ENCODE assay signal across 19 cellular contexts in genomic region chr11:35187996-35188395, GRCh38. TPM values are rescaled to one million over a fixed set of nuclear protein-coding genes. Genes with fewer than 3 reads are reported as not detected.
DNase-seq lines count a peak whose midpoint lies in the region; ATAC-seq and TF ChIP-seq lines count a peak whose summit lies in the region.
"Had no signal": no experiment of that assay in that cellular context is flagged by ENCODE, and none has a peak within 500 bp of the region (broad histone marks: within the 10 kb centered on the region; RNA-seq: fewer than 3 reads in every experiment).

No MANE protein-coding gene starts in this region.

- H3K27me3 ChIP-seq in PC-9 (ENCODE audit: insufficient read depth, low read depth) (no peaks in the 10 kb centered on the region), lower lobe of right lung (ENCODE audit: low read depth) (no peaks in the 10 kb centered on the region)
- H3K27me3 ChIP-seq: BE2C had no signal

- CTCF ChIA-PET in PC-9 (lab: Charles Lee): no interaction called here

- H3K4me3 ChIP-seq in PC-9 (no peak overlapping the region), lower lobe of right lung (no peak overlapping the region)
- H3K4me3 ChIP-seq: A549, GM12878 had no signal

- DNase-seq in activated naive CD4-positive, alpha-beta T cell treated with anti-CD3 and anti-CD28 coated beads, Interleukin-2, amount 50 U/mL, for 16 hours: no peak
- DNase-seq in PC-9: no peak
- DNase-seq in immature natural killer cell: no peak
- DNase-seq in stimulated activated effector memory CD8-positive, alpha-beta T cell treated with anti-CD3 and anti-CD28 coated beads, Interleukin-12 subunit alpha, Interleukin-12 subunit beta, amount 100 ng/mL, for 72 hours (ENCODE audit: low spot score in 2 of 2): no peak
- no peak for DNase-seq in LoVo (ENCODE audit: low spot score)
- DNase-seq in lower lobe of right lung: no peak
- DNase-seq: activated CD4-positive, alpha-beta T cell treated with anti-CD3 and anti-CD28 coated beads for 4 hours; BE2C; NCI-H1092 treated with DMSO at 0.1 percent for 48 hours; NCI-H1930; NCI-H526 treated with DMSO at 0.1 percent for 48 hours; T-helper 2 cell had no signal

- H3K27ac ChIP-seq in PC-9 (0 out of 2 replicates have a peak overlapping the region, but pooled peaks have one; percentile 9), lower lobe of right lung (no peak overlapping the region)
- H3K27ac ChIP-seq: HL-60 had no signal

- H3K36me3 Mint-ChIP-seq in activated naive CD4-positive, alpha-beta T cell treated with anti-CD3 and anti-CD28 coated beads, Interleukin-2, amount 50 U/mL, for 24 hours: peaks cover 54% of the 10 kb centered on the region
- H3K36me3 Mint-ChIP-seq in immature natural killer cell: peaks cover 40 to 55% (median 40%) of the 10 kb centered on the region in 3 donors
- peaks cover 100% of the 10 kb centered on the region for H3K36me3 Mint-ChIP-seq in stimulated activated effector memory CD8-positive, alpha-beta T cell treated with anti-CD3 and anti-CD28 coated beads, Interleukin-12 subunit alpha, Interleukin-12 subunit beta, amount 100 ng/mL, for 72 hours

- peaks cover 96% of the 10 kb centered on the region for H3F3A ChIP-seq in PC-9 (ENCODE audit: insufficient read depth, low read depth)

- no peaks in the 10 kb centered on the region for H3K27me3 Mint-ChIP-seq in activated naive CD4-positive, alpha-beta T cell treated with anti-CD3 and anti-CD28 coated beads, Interleukin-2, amount 50 U/mL, for 24 hours
- peaks cover 0 to 3% (median 2%) of the 10 kb centered on the region in 3 donors for H3K27me3 Mint-ChIP-seq in immature natural killer cell (ENCODE audit: low read depth in 3 of 3)

- no peaks in the 10 kb centered on the region for H3K9me2 ChIP-seq in PC-9 (ENCODE audit: insufficient read depth)

- H2AFZ ChIP-seq in PC-9: no peak overlapping the region

- peak overlapping the region; percentile 30 for H3K27ac Mint-ChIP-seq in activated naive CD4-positive, alpha-beta T cell treated with anti-CD3 and anti-CD28 coated beads, Interleukin-2, amount 50 U/mL, for 24 hours
- H3K27ac Mint-ChIP-seq in immature natural killer cell: peak overlapping the region in 5 of 6 donors; percentile 47 to 74 (median 68)
- H3K27ac Mint-ChIP-seq in stimulated activated effector memory CD8-positive, alpha-beta T cell treated with anti-CD3 and anti-CD28 coated beads, Interleukin-12 subunit alpha, Interleukin-12 subunit beta, amount 100 ng/mL, for 72 hours: peak overlapping the region; percentile 45
- H3K27ac Mint-ChIP-seq: activated T-helper 2 cell treated with anti-CD3 and anti-CD28 coated beads, Interferon-gamma antibody, Interleukin-2, Interleukin-4, amounts not matched to agents 10 μg/mL and 5 μg/mL and 100 μg/mL, durations not matched to agents 14 hours and 24 hours and 36 hours had no signal

- no peak overlapping the region for H3K4me2 ChIP-seq in PC-9
- H3K4me2 ChIP-seq: A549 had no signal

- TF ChIP-seq CTCF in PC-9 (conservative IDR thresholded peaks at IDR 0.05) (no peak), lower lobe of right lung (IDR thresholded peaks at IDR 0.05) (no peak)

- H3K36me3 ChIP-seq in PC-9 (ENCODE audit: low read depth) (peaks cover 95% of the 10 kb centered on the region), lower lobe of right lung (peaks cover 87% of the 10 kb centered on the region)
- H3K36me3 ChIP-seq: BE2C had no signal

- H4K20me1 ChIP-seq in PC-9 (ENCODE audit: insufficient read depth): peaks cover 14% of the 10 kb centered on the region; the same call in 1 of the 2 replicates

- H3K9me3 ChIP-seq in PC-9 (ENCODE audit: insufficient read depth, low read depth) (no peaks in the 10 kb centered on the region), lower lobe of right lung (no peaks in the 10 kb centered on the region)
- H3K9me3 ChIP-seq: A549, BE2C had no signal

- POLR2A ChIA-PET in PC-9 (lab: Charles Lee; ENCODE audit: unreplicated experiment): no interaction called here

- H3K9me3 Mint-ChIP-seq in activated naive CD4-positive, alpha-beta T cell treated with anti-CD3 and anti-CD28 coated beads, Interleukin-2, amount 50 U/mL, for 24 hours: no peaks in the 10 kb centered on the region
- no peaks in the 10 kb centered on the region for H3K9me3 Mint-ChIP-seq in immature natural killer cell
- H3K9me3 Mint-ChIP-seq in stimulated activated effector memory CD8-positive, alpha-beta T cell treated with anti-CD3 and anti-CD28 coated beads, Interleukin-12 subunit alpha, Interleukin-12 subunit beta, amount 100 ng/mL, for 72 hours: no peaks in the 10 kb centered on the region
- H3K9me3 Mint-ChIP-seq: activated T-helper 2 cell treated with anti-CD3 and anti-CD28 coated beads, Interferon-gamma antibody, Interleukin-2, Interleukin-4, amounts not matched to agents 10 μg/mL and 5 μg/mL and 100 μg/mL, durations not matched to agents 14 hours and 24 hours and 36 hours had no signal

- no peak overlapping the region for H3K4me3 Mint-ChIP-seq in activated naive CD4-positive, alpha-beta T cell treated with anti-CD3 and anti-CD28 coated beads, Interleukin-2, amount 50 U/mL, for 24 hours
- no peak overlapping the region for H3K4me3 Mint-ChIP-seq in immature natural killer cell
- no peak overlapping the region for H3K4me3 Mint-ChIP-seq in stimulated activated effector memory CD8-positive, alpha-beta T cell treated with anti-CD3 and anti-CD28 coated beads, Interleukin-12 subunit alpha, Interleukin-12 subunit beta, amount 100 ng/mL, for 72 hours

- no peak for ATAC-seq in stimulated activated effector memory CD8-positive, alpha-beta T cell treated with anti-CD3 and anti-CD28 coated beads, Interleukin-12 subunit alpha, Interleukin-12 subunit beta, amount 100 ng/mL, for 72 hours
- no peak for ATAC-seq in SK-N-SH treated with all-trans-retinoic acid at 6 μM for 48 hours
- ATAC-seq in lower lobe of right lung: no peak
- ATAC-seq: A549, HepG2 had no signal

- H3K4me1 ChIP-seq in PC-9 (replicated peaks; ENCODE audit: insufficient read depth) (peaks cover 3% of the 10 kb centered on the region; the same call in 1 of the 2 replicates), lower lobe of right lung (peaks cover 42% of the 10 kb centered on the region)
- H3K4me1 ChIP-seq: BE2C had no signal

- intact Hi-C loops in PC-9 (cut with micrococcal nuclease; ENCODE audit: unreplicated experiment): no loop called here
- intact Hi-C loops in lower lobe of right lung (cut with DNase I): no loop called here

- peaks cover 83% of the 10 kb centered on the region for H3K4me1 Mint-ChIP-seq in activated naive CD4-positive, alpha-beta T cell treated with anti-CD3 and anti-CD28 coated beads, Interleukin-2, amount 50 U/mL, for 24 hours
- H3K4me1 Mint-ChIP-seq in immature natural killer cell: peaks cover 35 to 62% of the 10 kb centered on the region in 2 donors
- peaks cover 49% of the 10 kb centered on the region for H3K4me1 Mint-ChIP-seq in stimulated activated effector memory CD8-positive, alpha-beta T cell treated with anti-CD3 and anti-CD28 coated beads, Interleukin-12 subunit alpha, Interleukin-12 subunit beta, amount 100 ng/mL, for 72 hours

- H3K79me2 ChIP-seq in PC-9 (ENCODE audit: low read depth): peaks cover 99% of the 10 kb centered on the region

- no TSS peak for BruUV-seq in PC-9 (replicated peaks; lab: Mats Ljungman, UMichigan)

TF ChIP-seq in SK-N-SH treated with all-trans-retinoic acid at 6 μM for 48 hours, 23 proteins besides CTCF, POLR2A, EP300 and RAD21 (continues in another document):
- no peak for TF ChIP-seq PATZ1 (CRISPR knock-in tag; IDR thresholded peaks at IDR 0.05; ENCODE audit: borderline replicate concordance)
- no peak for TF ChIP-seq ZFP3 (CRISPR knock-in tag; IDR thresholded peaks at IDR 0.05)
- TF ChIP-seq RARB (CRISPR knock-in tag; IDR thresholded peaks at IDR 0.05): no peak
- TF ChIP-seq GLIS3 (CRISPR knock-in tag; IDR thresholded peaks at IDR 0.05): no peak
- no peak for TF ChIP-seq ESRRG (CRISPR knock-in tag; IDR thresholded peaks at IDR 0.05)
- TF ChIP-seq TSHZ2 (CRISPR knock-in tag; IDR thresholded peaks at IDR 0.05): no peak

RNA-seq across cellular contexts. Expression of gene CD44, which starts 49.0 kb away (rescaled TPM):
- total RNA-seq in PC-9 (2021): 775 and 872 TPM in 2 replicates
- 100 to 1,000 TPM; 213 to 247 (median 216) TPM for polyA plus RNA-seq in immature natural killer cell
- 613 TPM for total RNA-seq in lower lobe of right lung
